Comparison of ENCODE assay signal across 39 cellular contexts in genomic region chr2:202613479-202613878, GRCh38.
"Had no signal": no experiment of that assay in that cellular context is flagged by ENCODE, and none has a peak within 500 bp of the region (broad histone marks: within the 10 kb centered on the region; RNA-seq: fewer than 3 reads in every experiment).

No MANE protein-coding gene starts in this region.

- H3K27me3 ChIP-seq: adrenal gland, ascending aorta, body of pancreas, brain microvascular endothelial cell, breast epithelium, cardiac muscle cell had no signal

- H3K36me3 Mint-ChIP-seq: activated naive CD4-positive, alpha-beta T cell treated with anti-CD3 and anti-CD28 coated beads, Interleukin-2, amount 10 ng/mL, durations not matched to agents 7 days and 5 days; activated naive CD4-positive, alpha-beta T cell treated with anti-CD3 and anti-CD28 coated beads, Interleukin-2, amount 50 U/mL, for 24 hours; activated naive CD4-positive, alpha-beta T cell treated with anti-CD3 and anti-CD28 coated beads, Interleukin-2, amount 50 U/mL, for 72 hours; activated naive CD8-positive, alpha-beta T cell; activated naive CD8-positive, alpha-beta T cell treated with anti-CD3 and anti-CD28 coated beads for 36 hours; activated naive CD8-positive, alpha-beta T cell treated with anti-CD3 and anti-CD28 coated beads, Interleukin-2, amount 10 ng/mL, durations not matched to agents 7 days and 5 days; brain had no signal

- H3K4me3 Mint-ChIP-seq: activated naive CD4-positive, alpha-beta T cell treated with anti-CD3 and anti-CD28 coated beads for 36 hours; activated naive CD4-positive, alpha-beta T cell treated with anti-CD3 and anti-CD28 coated beads, Interleukin-2, amount 10 ng/mL, durations not matched to agents 7 days and 5 days; activated naive CD4-positive, alpha-beta T cell treated with anti-CD3 and anti-CD28 coated beads, Interleukin-2, amount 50 U/mL, for 24 hours; activated naive CD8-positive, alpha-beta T cell; activated naive CD8-positive, alpha-beta T cell treated with anti-CD3 and anti-CD28 coated beads for 36 hours; activated naive CD8-positive, alpha-beta T cell treated with anti-CD3 and anti-CD28 coated beads, Interleukin-2, amount 10 ng/mL, durations not matched to agents 7 days and 5 days; activated naive CD8-positive, alpha-beta T cell treated with anti-CD3 and anti-CD28 coated beads, Interleukin-2, amount 50 U/mL, for 24 hours; activated T-cell treated with anti-CD3 and anti-CD28 coated beads, Interleukin-2, amount 50 U/mL, for 24 hours; activated T-cell treated with anti-CD3 and anti-CD28 coated beads, Interleukin-2, amount 50 U/mL, for 4 hours; activated T-cell treated with anti-CD3 and anti-CD28 coated beads, Interleukin-2, amount 50 U/mL, for 72 hours; activated T-helper 17 cell treated with anti-CD3 and anti-CD28 coated beads, Interleukin-2, amount 50 U/mL, for 72 hours; brain; central memory CD8-positive, alpha-beta T cell had no signal

- FAIRE-seq: astrocyte, bronchial epithelial cell had no signal

- H3K27me3 Mint-ChIP-seq: activated naive CD4-positive, alpha-beta T cell treated with anti-CD3 and anti-CD28 coated beads, Interleukin-2, amount 10 ng/mL, durations not matched to agents 7 days and 5 days; activated naive CD4-positive, alpha-beta T cell treated with anti-CD3 and anti-CD28 coated beads, Interleukin-2, amount 50 U/mL, for 24 hours; activated naive CD8-positive, alpha-beta T cell; activated naive CD8-positive, alpha-beta T cell treated with anti-CD3 and anti-CD28 coated beads for 36 hours; activated naive CD8-positive, alpha-beta T cell treated with anti-CD3 and anti-CD28 coated beads, Interleukin-2, amount 10 ng/mL, durations not matched to agents 7 days and 5 days; activated naive CD8-positive, alpha-beta T cell treated with anti-CD3 and anti-CD28 coated beads, Interleukin-2, amount 50 U/mL, for 24 hours; activated T-cell treated with anti-CD3 and anti-CD28 coated beads, Interleukin-2, amount 50 U/mL, for 24 hours; brain had no signal

- H3K4me3 ChIP-seq: adrenal gland, ascending aorta, body of pancreas, breast epithelium, cardiac muscle cell had no signal

- ATAC-seq: activated naive CD4-positive, alpha-beta T cell treated with anti-CD3 and anti-CD28 coated beads, Interleukin-2, amount 50 U/mL, for 72 hours; activated naive CD8-positive, alpha-beta T cell treated with anti-CD3 and anti-CD28 coated beads, Interleukin-2, amount 50 U/mL, for 24 hours; activated T-cell treated with anti-CD3 and anti-CD28 coated beads, Interleukin-2, amount 50 U/mL, for 4 hours; activated T-cell treated with anti-CD3 and anti-CD28 coated beads, Interleukin-2, amount 50 U/mL, for 72 hours; activated T-helper 17 cell treated with anti-CD3 and anti-CD28 coated beads, Interleukin-2, amount 50 U/mL, for 72 hours; body of pancreas had no signal

- H3K36me3 ChIP-seq: adrenal gland, ascending aorta, brain microvascular endothelial cell, breast epithelium, cardiac muscle cell had no signal

- DNase-seq: activated effector memory CD4-positive, alpha-beta T cell treated with anti-CD3 and anti-CD28 coated beads, Interleukin-2, amount 50 U/mL, for 16 hours; activated effector memory CD4-positive, alpha-beta T cell treated with Interleukin-2 at 50 U/mL for 16 hours; activated gamma-delta T cell; activated gamma-delta T cell treated with Interleukin-2 at 50 U/mL for 16 hours; activated naive CD4-positive, alpha-beta T cell; activated naive CD4-positive, alpha-beta T cell treated with anti-CD3 and anti-CD28 coated beads for 36 hours; activated naive CD4-positive, alpha-beta T cell treated with anti-CD3 and anti-CD28 coated beads, Interleukin-2, amount 10 ng/mL, durations not matched to agents 7 days and 5 days; activated naive CD4-positive, alpha-beta T cell treated with anti-CD3 and anti-CD28 coated beads, Interleukin-2, amount 50 U/mL, for 16 hours; activated naive CD8-positive, alpha-beta T cell treated with anti-CD3 and anti-CD28 coated beads for 36 hours; activated naive CD8-positive, alpha-beta T cell treated with anti-CD3 and anti-CD28 coated beads, Interleukin-2, amount 10 ng/mL, durations not matched to agents 7 days and 5 days; activated naive CD8-positive, alpha-beta T cell treated with anti-CD3 and anti-CD28 coated beads, Interleukin-2, amount 50 U/mL, for 24 hours; activated T-cell treated with anti-CD3 and anti-CD28 coated beads for 4 hours; activated T-cell treated with anti-CD3 and anti-CD28 coated beads, Interleukin-2, amount 50 U/mL, for 1 hour; activated T-cell treated with anti-CD3 and anti-CD28 coated beads, Interleukin-2, amount 50 U/mL, for 24 hours; activated T-cell treated with anti-CD3 and anti-CD28 coated beads, Interleukin-2, amount 50 U/mL, for 4 hours; activated T-cell treated with anti-CD3 and anti-CD28 coated beads, Interleukin-2, amount 50 U/mL, for 48 hours; activated T-cell treated with anti-CD3 and anti-CD28 coated beads, Interleukin-2, amount 50 U/mL, for 72 hours; adrenal gland; amniotic stem cell; amygdala; anterior cingulate cortex; aorta; body of pancreas; brain microvascular endothelial cell; caudate nucleus; central memory CD4-positive, alpha-beta T cell; cerebellar nuclear complex had no signal

- H3K27ac ChIP-seq: adrenal gland, ascending aorta, body of pancreas, brain microvascular endothelial cell, breast epithelium, cardiac muscle cell had no signal

- H3K9me3 Mint-ChIP-seq: activated naive CD4-positive, alpha-beta T cell treated with anti-CD3 and anti-CD28 coated beads for 36 hours; activated naive CD4-positive, alpha-beta T cell treated with anti-CD3 and anti-CD28 coated beads, Interleukin-2, amount 10 ng/mL, durations not matched to agents 7 days and 5 days; activated naive CD4-positive, alpha-beta T cell treated with anti-CD3 and anti-CD28 coated beads, Interleukin-2, amount 50 U/mL, for 24 hours; activated naive CD4-positive, alpha-beta T cell treated with anti-CD3 and anti-CD28 coated beads, Interleukin-2, amount 50 U/mL, for 72 hours; activated naive CD8-positive, alpha-beta T cell treated with anti-CD3 and anti-CD28 coated beads for 36 hours; activated naive CD8-positive, alpha-beta T cell treated with anti-CD3 and anti-CD28 coated beads, Interleukin-2, amount 10 ng/mL, durations not matched to agents 7 days and 5 days; activated naive CD8-positive, alpha-beta T cell treated with anti-CD3 and anti-CD28 coated beads, Interleukin-2, amount 50 U/mL, for 24 hours; activated T-cell treated with anti-CD3 and anti-CD28 coated beads, Interleukin-2, amount 50 U/mL, for 24 hours; activated T-cell treated with anti-CD3 and anti-CD28 coated beads, Interleukin-2, amount 50 U/mL, for 4 hours; activated T-cell treated with anti-CD3 and anti-CD28 coated beads, Interleukin-2, amount 50 U/mL, for 72 hours; activated T-helper 17 cell treated with anti-CD3 and anti-CD28 coated beads, Interleukin-2, amount 50 U/mL, for 72 hours; activated T-helper 2 cell treated with anti-CD3 and anti-CD28 coated beads, Interferon-gamma antibody, Interleukin-2, Interleukin-4, amounts not matched to agents 10 μg/mL and 5 μg/mL and 100 μg/mL, durations not matched to agents 14 hours and 24 hours and 36 hours; central memory CD8-positive, alpha-beta T cell had no signal

- H3K27ac Mint-ChIP-seq: activated naive CD4-positive, alpha-beta T cell treated with anti-CD3 and anti-CD28 coated beads for 36 hours; activated naive CD4-positive, alpha-beta T cell treated with anti-CD3 and anti-CD28 coated beads, Interleukin-2, amount 10 ng/mL, durations not matched to agents 7 days and 5 days; activated naive CD4-positive, alpha-beta T cell treated with anti-CD3 and anti-CD28 coated beads, Interleukin-2, amount 50 U/mL, for 24 hours; activated naive CD4-positive, alpha-beta T cell treated with anti-CD3 and anti-CD28 coated beads, Interleukin-2, amount 50 U/mL, for 72 hours; activated naive CD8-positive, alpha-beta T cell; activated naive CD8-positive, alpha-beta T cell treated with anti-CD3 and anti-CD28 coated beads for 36 hours; activated naive CD8-positive, alpha-beta T cell treated with anti-CD3 and anti-CD28 coated beads, Interleukin-2, amount 10 ng/mL, durations not matched to agents 7 days and 5 days; activated naive CD8-positive, alpha-beta T cell treated with anti-CD3 and anti-CD28 coated beads, Interleukin-2, amount 50 U/mL, for 24 hours; activated T-cell treated with anti-CD3 and anti-CD28 coated beads, Interleukin-2, amount 50 U/mL, for 24 hours; activated T-cell treated with anti-CD3 and anti-CD28 coated beads, Interleukin-2, amount 50 U/mL, for 72 hours; activated T-helper 17 cell treated with anti-CD3 and anti-CD28 coated beads, Interleukin-2, amount 50 U/mL, for 72 hours; activated T-helper 2 cell treated with anti-CD3 and anti-CD28 coated beads, Interferon-gamma antibody, Interleukin-2, Interleukin-4, amounts not matched to agents 10 μg/mL and 5 μg/mL and 100 μg/mL, durations not matched to agents 14 hours and 24 hours and 36 hours; brain had no signal

- H3K4me1 ChIP-seq: adrenal gland, ascending aorta, body of pancreas, breast epithelium had no signal

- H3K4me1 Mint-ChIP-seq: activated naive CD4-positive, alpha-beta T cell treated with anti-CD3 and anti-CD28 coated beads, Interleukin-2, amount 10 ng/mL, durations not matched to agents 7 days and 5 days; activated T-helper 17 cell treated with anti-CD3 and anti-CD28 coated beads, Interleukin-2, amount 50 U/mL, for 72 hours; central memory CD8-positive, alpha-beta T cell had no signal

- H3K9me3 ChIP-seq: adrenal gland, ascending aorta, body of pancreas, breast epithelium had no signal
